14 cellular contexts compared by ENCODE assay signal in the genomic region with DNA sequence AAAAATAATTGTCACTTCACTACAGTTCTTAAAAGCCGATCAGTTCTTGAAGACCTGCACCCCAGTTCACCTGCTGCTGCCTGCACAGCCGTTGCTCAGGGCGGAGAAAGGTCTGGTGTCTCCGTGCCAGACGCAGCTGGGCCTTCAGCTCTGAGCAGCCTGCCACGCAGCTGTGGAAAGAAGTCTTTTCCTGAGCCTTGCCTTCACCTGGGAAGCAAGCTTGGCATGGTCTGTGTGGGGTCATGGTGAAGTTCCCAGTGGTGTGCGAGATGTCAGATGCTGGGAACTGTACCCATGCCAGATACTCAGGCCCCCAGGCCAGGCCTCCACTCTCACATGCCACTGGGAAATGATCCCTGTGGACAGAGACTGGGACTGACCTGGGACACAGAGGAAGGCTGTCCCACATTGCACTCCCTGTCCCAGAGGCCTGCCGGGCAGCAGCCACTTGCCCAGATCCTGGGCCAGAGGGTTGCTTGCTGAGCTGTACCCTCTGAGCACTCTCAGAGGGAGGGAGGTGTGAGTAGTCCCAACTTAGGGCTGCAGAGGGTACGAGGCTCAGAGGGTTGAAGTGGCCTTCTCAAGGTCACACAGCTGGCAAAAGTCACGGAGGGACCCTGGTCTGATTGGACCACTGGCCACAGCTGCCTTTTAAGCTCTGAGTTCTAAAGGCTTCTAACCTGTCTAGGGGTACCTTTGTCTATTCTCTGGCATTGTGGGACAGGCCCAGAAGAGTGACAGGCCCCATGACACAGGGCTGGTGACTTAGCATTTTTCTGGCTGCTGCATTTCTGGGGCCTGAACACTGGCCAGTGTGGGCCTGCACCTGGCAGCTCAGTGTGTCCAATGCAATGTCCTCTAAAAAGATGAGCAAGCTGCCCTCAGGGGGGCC. TPM values are rescaled to one million over a fixed set of nuclear protein-coding genes. Genes with fewer than 3 reads are reported as not detected.
DNase-seq lines count a peak whose midpoint lies in the region; ATAC-seq, FAIRE-seq and TF ChIP-seq lines count a peak whose summit lies in the region.
"Had no signal": no experiment of that assay in that cellular context is flagged by ENCODE, and none has a peak within 500 bp of the region (broad histone marks: within the 10 kb centered on the region; RNA-seq: fewer than 3 reads in every experiment).

No MANE protein-coding gene starts in this region.

- TF ChIP-seq CTCF in CD14-positive monocyte (IDR thresholded peaks at IDR 0.05) (no peak), GM23338 (conservative IDR thresholded peaks at IDR 0.05; ENCODE audit: low read depth in 2 of 2) (no peak), endodermal cell (conservative IDR thresholded peaks at IDR 0.05) (no peak), foreskin fibroblast (IDR thresholded peaks at IDR 0.05; ENCODE audit: low read depth, low read length) (no peak)

- no peak overlapping the region for H3K9ac ChIP-seq in endodermal cell (ENCODE audit: extremely low read depth, low read length, poor library complexity, severe bottlenecking)
- H3K9ac ChIP-seq: BLaER1 had no signal

- 85 to 94% methylated on average over 10 of the region's 10 CpGs for WGBS in endodermal cell (ENCODE audit: insufficient coverage in 1 of 2, insufficient read length in 1 of 2), 2 experiments

- H3K9me3 ChIP-seq in endodermal cell (ENCODE audit: control insufficient read depth, low read length): peaks cover 12% of the 10 kb centered on the region
- no peaks in the 10 kb centered on the region for H3K9me3 ChIP-seq in naive thymus-derived CD4-positive, alpha-beta T cell (ENCODE audit: control insufficient read depth in 2 of 3, low read length in 3 of 3)

- H3K36me3 Mint-ChIP-seq in CD14-positive monocyte (peaks cover 47 to 59% of the 10 kb centered on the region in 2 donors), GM23338 (ENCODE audit: low read depth) (peaks cover 14% of the 10 kb centered on the region), endodermal cell (ENCODE audit: low read depth) (peaks cover 16% of the 10 kb centered on the region)
- H3K36me3 Mint-ChIP-seq in naive thymus-derived CD4-positive, alpha-beta T cell: peaks cover 5 to 52% (median 27%) of the 10 kb centered on the region in 5 donors

- H3K27me3 Mint-ChIP-seq in CD14-positive monocyte (ENCODE audit: low read depth in 3 of 3) (peaks cover 0 to 2% (median 1%) of the 10 kb centered on the region in 3 donors), GM23338 (ENCODE audit: insufficient read depth, low read depth, poor library complexity) (peaks cover 12% of the 10 kb centered on the region), endodermal cell (ENCODE audit: insufficient read depth) (peaks cover 2% of the 10 kb centered on the region)
- H3K27me3 Mint-ChIP-seq in naive thymus-derived CD4-positive, alpha-beta T cell: no peaks in the 10 kb centered on the region

- H3K4me1 ChIP-seq in GM23338 (ENCODE audit: insufficient read depth): peaks cover 9% of the 10 kb centered on the region
- H3K4me1 ChIP-seq in endodermal cell (ENCODE audit: control insufficient read depth, insufficient read depth, low read length): no peaks in the 10 kb centered on the region
- peaks cover 33 to 35% of the 10 kb centered on the region in 2 donors for H3K4me1 ChIP-seq in naive thymus-derived CD4-positive, alpha-beta T cell (ENCODE audit: control insufficient read depth in 2 of 2, insufficient read depth in 2 of 2, low read length in 2 of 2)

- no peak overlapping the region for H2AFZ ChIP-seq in GM23338

- no peak for DNase-seq in CD14-positive monocyte (ENCODE audit: low spot score)
- no peak for DNase-seq in GM23338 (ENCODE audit: low spot score)
- DNase-seq in endodermal cell: peak; percentile 33
- DNase-seq in naive thymus-derived CD4-positive, alpha-beta T cell: no peak
- no peak for DNase-seq in foreskin fibroblast
- DNase-seq in H54 (ENCODE audit: insufficient read length, low spot score): no peak
- DNase-seq in NCI-H1092 (lab: John Stamatoyannopoulos, UW): no peak
- DNase-seq: NCI-H146; NCI-H526; stimulated activated CD4-positive, alpha-beta T cell treated with anti-CD3 and anti-CD28 coated beads, Interleukin-4, amount 100 ng/mL, for 4 hours; stimulated activated naive CD4-positive, alpha-beta T cell treated with Interleukin-2 at 50 U/mL for 16 hours; T1000 had no signal

- POLR2A ChIA-PET in naive thymus-derived CD4-positive, alpha-beta T cell (lab: Charles Lee): interaction anchor here (0.5 to 3.6 kb wide), 9 partner anchors 10 to 411 kb away, joined by 3 to 11 read pairs (median 3); no protein-coding TSS in a partner anchor

- no peaks in the 10 kb centered on the region; the same call in 1 of the 2 replicates for H3K9me2 ChIP-seq in GM23338 (ENCODE audit: insufficient read depth)

- no peaks in the 10 kb centered on the region; the same call in 1 of the 2 replicates for H3K79me2 ChIP-seq in GM23338 (replicated peaks; ENCODE audit: insufficient read depth)

- peaks cover 4% of the 10 kb centered on the region; the same call in 1 of the 2 replicates for H4K20me1 ChIP-seq in GM23338 (replicated peaks; ENCODE audit: insufficient read depth)

- intact Hi-C loops in CD14-positive monocyte (cut with micrococcal nuclease): no loop called here
- intact Hi-C loops in naive thymus-derived CD4-positive, alpha-beta T cell (cut with micrococcal nuclease): no loop called here

- H3K9me3 Mint-ChIP-seq in CD14-positive monocyte (peaks cover 0 to 10% (median 2%) of the 10 kb centered on the region in 7 donors), GM23338 (0 out of 3 replicates have a peak, but pooled peaks cover 5% of the 10 kb centered on the region), endodermal cell (peaks cover 9% of the 10 kb centered on the region)
- H3K9me3 Mint-ChIP-seq in naive thymus-derived CD4-positive, alpha-beta T cell: peaks cover 0 to 5% (median 0%) of the 10 kb centered on the region in 11 donors

- no peak overlapping the region for H3K4me2 ChIP-seq in GM23338
- H3K4me2 ChIP-seq: BLaER1 had no signal

- H3K4me3 ChIP-seq in GM23338 (no peak overlapping the region), endodermal cell (ENCODE audit: low read length) (no peak overlapping the region), foreskin fibroblast (ENCODE audit: low read depth in 1 of 2, low read length in 2 of 2) (no peak overlapping the region)
- H3K4me3 ChIP-seq in naive thymus-derived CD4-positive, alpha-beta T cell (ENCODE audit: low read length): no peak overlapping the region
- H3K4me3 ChIP-seq: BLaER1 had no signal

- H3K27ac Mint-ChIP-seq in CD14-positive monocyte: peak overlapping the region in 6 of 7 donors; percentile 36 to 83 (median 66)
- H3K27ac Mint-ChIP-seq in GM23338: peak overlapping the region; percentile 33; the same call in 1 of the 2 replicates
- H3K27ac Mint-ChIP-seq in endodermal cell: peak overlapping the region; percentile 48
- peak overlapping the region in 8 of 9 donors; percentile 32 to 86 (median 64) for H3K27ac Mint-ChIP-seq in naive thymus-derived CD4-positive, alpha-beta T cell

- no peaks in the 10 kb centered on the region for H3K27me3 ChIP-seq in GM23338 (ENCODE audit: insufficient read depth)
- H3K27me3 ChIP-seq in endodermal cell (ENCODE audit: control insufficient read depth, insufficient read depth, low read length, poor library complexity, severe bottlenecking): no peaks in the 10 kb centered on the region
- no peaks in the 10 kb centered on the region for H3K27me3 ChIP-seq in naive thymus-derived CD4-positive, alpha-beta T cell (ENCODE audit: control insufficient read depth in 2 of 2, insufficient read depth in 2 of 2, low read length in 2 of 2)
- H3K27me3 ChIP-seq: BLaER1 had no signal

- H3K36me3 ChIP-seq in GM23338 (ENCODE audit: insufficient read depth) (no peaks in the 10 kb centered on the region), endodermal cell (ENCODE audit: control insufficient read depth, insufficient read depth, low read length) (no peaks in the 10 kb centered on the region)
- peaks cover 3 to 40% (median 8%) of the 10 kb centered on the region in 3 experiments for H3K36me3 ChIP-seq in naive thymus-derived CD4-positive, alpha-beta T cell (ENCODE audit: control insufficient read depth in 2 of 3, insufficient read depth in 3 of 3, low read length in 3 of 3)

- H3K4me1 Mint-ChIP-seq in CD14-positive monocyte (peaks cover 15% of the 10 kb centered on the region), GM23338 (peaks cover 16% of the 10 kb centered on the region; the same call in 2 of the 3 replicates), endodermal cell (peaks cover 7% of the 10 kb centered on the region)
- peaks cover 29 to 68% (median 48%) of the 10 kb centered on the region in 7 donors for H3K4me1 Mint-ChIP-seq in naive thymus-derived CD4-positive, alpha-beta T cell

- no peak for FAIRE-seq in H54 (lab: Jason Lieb, UNC)

- no peak overlapping the region for H3K4me3 Mint-ChIP-seq in CD14-positive monocyte
- no peak overlapping the region for H3K4me3 Mint-ChIP-seq in GM23338
- no peak overlapping the region for H3K4me3 Mint-ChIP-seq in endodermal cell
- H3K4me3 Mint-ChIP-seq in naive thymus-derived CD4-positive, alpha-beta T cell: no peak overlapping the region

- ATAC-seq in GM23338 (no peak), HG03571 (IDR thresholded peaks at IDR 0.05; ENCODE audit: unreplicated experiment) (no peak)
- peak; percentile 5 for ATAC-seq in naive thymus-derived CD4-positive, alpha-beta T cell

- TF ChIP-seq POLR2A in H54 (IDR thresholded peaks at IDR 0.05; ENCODE audit: low read depth, low read length): no peak

- CTCF ChIA-PET in naive thymus-derived CD4-positive, alpha-beta T cell (lab: Charles Lee): interaction anchor here (0.7 to 2.7 kb wide), 2 partner anchors 16 to 99 kb away, joined by 3 to 9 read pairs; no protein-coding TSS in a partner anchor

- no peaks in the 10 kb centered on the region for H3F3A ChIP-seq in GM23338 (replicated peaks; ENCODE audit: low read depth)

- H3K27ac ChIP-seq in GM23338 (ENCODE audit: low read depth): no peak overlapping the region
- H3K27ac ChIP-seq in endodermal cell (ENCODE audit: low read depth, low read length): no peak overlapping the region
- H3K27ac ChIP-seq in naive thymus-derived CD4-positive, alpha-beta T cell (ENCODE audit: low read depth, low read length): no peak overlapping the region
- H3K27ac ChIP-seq: BLaER1 had no signal

RNA-seq across cellular contexts. Expression of a gene that starts 55.4 kb away (rescaled TPM):
- 10 to 100 TPM; 22.5 to 28.0 TPM for polyA plus RNA-seq in CD14-positive monocyte
- 21.5 and 23.5 TPM in 2 replicates for total RNA-seq in GM23338 (2014; rRNA removed; shearing (Covaris generic))
- 28.6 and 35.7 TPM in 2 replicates for polyA plus RNA-seq in GM23338 (2016; fragmentation: Nextera tagmentation; extraction: Ambion mirVana)
- total RNA-seq in endodermal cell: 10 to 100 TPM; 18.7 to 18.9 TPM
- polyA plus RNA-seq in endodermal cell (2013, experiment 1 of 2): 58.0 TPM
- polyA plus RNA-seq in endodermal cell (2013, experiment 2 of 2): 51.5 TPM
- 100 to 1,000 TPM; 175 to 256 (median 199) TPM for total RNA-seq in naive thymus-derived CD4-positive, alpha-beta T cell
- polyA plus RNA-seq in naive thymus-derived CD4-positive, alpha-beta T cell: 10 to 100 TPM; 42.4 to 53.7 TPM
